In genomic region chr11:111231836-111232235, GRCh38 we compare ENCODE assay signal across 1 cellular context.
TF ChIP-seq lines count a peak whose summit lies in the region.

No MANE protein-coding gene starts in this region.

TF ChIP-seq in GM12878, 131 proteins besides CTCF, POLR2A, EP300 and RAD21:
- TF ChIP-seq TCF3 (IDR thresholded peaks at IDR 0.05; ENCODE audit: borderline replicate concordance, insufficient read depth, low read depth, low read length) (no peak), MEF2B (IDR thresholded peaks at IDR 0.05; ENCODE audit: partially characterized antibody, poor library complexity, severe bottlenecking) (no peak), RELB (IDR thresholded peaks at IDR 0.05; ENCODE audit: low read depth) (no peak), CEBPB (IDR thresholded peaks at IDR 0.05; ENCODE audit: borderline replicate concordance in 1 of 2, low read depth in 2 of 2, low read length in 2 of 2) (no peak), NRF1 (conservative IDR thresholded peaks at IDR 0.05; ENCODE audit: low read depth, low read length) (no peak)
